Comparison of ENCODE assay signal across 8 cellular contexts in genomic region chr4:39046243-39046642, GRCh38. TPM values are rescaled to one million over a fixed set of nuclear protein-coding genes. Genes with fewer than 3 reads are reported as not detected.
DNase-seq lines count a peak whose midpoint lies in the region; ATAC-seq, FAIRE-seq and TF ChIP-seq lines count a peak whose summit lies in the region.

No MANE protein-coding gene starts in this region.

- peaks cover 38% of the 10 kb centered on the region for H3K4me1 Mint-ChIP-seq in astrocyte (ENCODE audit: low read depth, unreplicated experiment)

- H3K9me3 ChIP-seq in BLaER1 treated with 17β-estradiol and CSF1 and Interleukin-3, amounts not matched to agents 10 nM and 100 nM (replicated peaks in 1 of 11): no peaks in the 10 kb centered on the region
- H3K9me3 ChIP-seq in astrocyte (ENCODE audit: insufficient read depth, low read depth, low read length): no peaks in the 10 kb centered on the region
- no peaks in the 10 kb centered on the region for H3K9me3 ChIP-seq in muscle layer of colon (ENCODE audit: low read length)

- H3K9me3 Mint-ChIP-seq in astrocyte (ENCODE audit: unreplicated experiment): no peaks in the 10 kb centered on the region

- peak overlapping the region in 8 of 11 experiments; percentile 1 to 96 (median 89); a peak in 10 of 22 replicates for H3K9ac ChIP-seq in BLaER1 treated with 17β-estradiol and CSF1 and Interleukin-3, amounts not matched to agents 10 nM and 100 nM
- H3K9ac ChIP-seq in astrocyte (ENCODE audit: low read length) (peak overlapping the region; percentile 93), muscle layer of colon (ENCODE audit: low read length) (peak overlapping the region; percentile 10)

- peaks cover 55% of the 10 kb centered on the region for H3K79me2 ChIP-seq in astrocyte (ENCODE audit: insufficient read depth, low read length)

- H3K4me2 ChIP-seq in BLaER1 treated with 17β-estradiol and CSF1 and Interleukin-3, amounts not matched to agents 10 nM and 100 nM: peak overlapping the region; percentile 69 to 91 (median 84)
- H3K4me2 ChIP-seq in astrocyte (ENCODE audit: low read length): peak overlapping the region; percentile 86

- peaks cover 4% of the 10 kb centered on the region for H3K36me3 Mint-ChIP-seq in astrocyte (ENCODE audit: low read depth, unreplicated experiment)

- DNase-seq in KBM-7 (peak; percentile 29), astrocyte (ENCODE audit: low read depth) (peak; percentile 55), omental fat pad (ENCODE audit: low spot score) (no peak), cerebellar cortex (ENCODE audit: low spot score) (no peak), NCI-H69 (lab: John Stamatoyannopoulos, UW) (no peak)
- no peak for DNase-seq in stimulated activated CD4-positive, alpha-beta T cell treated with anti-CD3 and anti-CD28 coated beads, Interleukin-2, amount 100 ng/mL, for 48 hours

- ATAC-seq in omental fat pad (ENCODE audit: low FRiP score): no peak

- in situ Hi-C loops in KBM-7 (cut with MboI; ENCODE audit: low pct_unique_long_range_greater_than_20kb, low sequenced_read_pairs): no loop called here

- no peaks in the 10 kb centered on the region for H3K27me3 ChIP-seq in BLaER1 treated with 17β-estradiol and CSF1 and Interleukin-3, amounts not matched to agents 10 nM and 100 nM
- no peaks in the 10 kb centered on the region for H3K27me3 ChIP-seq in astrocyte (ENCODE audit: insufficient read depth, low read length)
- no peaks in the 10 kb centered on the region for H3K27me3 ChIP-seq in muscle layer of colon (ENCODE audit: control insufficient read depth in 1 of 2, insufficient read depth in 2 of 2, low read length in 2 of 2)

- no peak for TF ChIP-seq CTCF in astrocyte (IDR thresholded peaks at IDR 0.05; ENCODE audit: insufficient read depth, low read depth, low read length)
- no peak for TF ChIP-seq CTCF in omental fat pad (IDR thresholded peaks at IDR 0.05)

- H3K4me3 Mint-ChIP-seq in astrocyte (ENCODE audit: unreplicated experiment): peak overlapping the region; percentile 97

- H3K27ac Mint-ChIP-seq in astrocyte (ENCODE audit: unreplicated experiment): peak overlapping the region; percentile 56

- peaks cover 0 to 44% (median 7%) of the 10 kb centered on the region in 11 experiments; a peak in 12 of 22 replicates for H4K20me1 ChIP-seq in BLaER1 treated with 17β-estradiol and CSF1 and Interleukin-3, amounts not matched to agents 10 nM and 100 nM
- H4K20me1 ChIP-seq in astrocyte (ENCODE audit: insufficient read depth, low read length): peaks cover 32% of the 10 kb centered on the region

- H3K4me3 ChIP-seq in BLaER1 treated with 17β-estradiol and CSF1 and Interleukin-3, amounts not matched to agents 10 nM and 100 nM: peak overlapping the region in 7 of 10 experiments; percentile 66 to 88 (median 82); a peak in 12 of 20 replicates
- H3K4me3 ChIP-seq in astrocyte (ENCODE audit: insufficient read depth, low read depth, low read length) (peak overlapping the region; percentile 78), muscle layer of colon (ENCODE audit: low read depth in 1 of 2, low read length in 2 of 2) (peak overlapping the region; percentile 10 to 83)

- H3K27ac ChIP-seq in BLaER1 treated with 17β-estradiol and CSF1 and Interleukin-3, amounts not matched to agents 10 nM and 100 nM: peak overlapping the region in 3 of 11 experiments; percentile 49 to 94 (median 93); a peak in 5 of 22 replicates
- H3K27ac ChIP-seq in astrocyte (ENCODE audit: low read depth, low read length) (peak overlapping the region; percentile 91), muscle layer of colon (ENCODE audit: low read depth, low read length) (peak overlapping the region; percentile 91)

- H3K4me1 ChIP-seq in BLaER1 treated with 17β-estradiol and CSF1 and Interleukin-3, amounts not matched to agents 10 nM and 100 nM: peaks cover 27 to 52% (median 46%) of the 10 kb centered on the region in 10 experiments
- H3K4me1 ChIP-seq in astrocyte (ENCODE audit: insufficient read depth, low read length): peaks cover 17% of the 10 kb centered on the region
- peaks cover 27% of the 10 kb centered on the region for H3K4me1 ChIP-seq in muscle layer of colon (ENCODE audit: insufficient read depth, low read length)

- no peak overlapping the region for H2AFZ ChIP-seq in astrocyte (ENCODE audit: low read depth, low read length)

- no peaks in the 10 kb centered on the region for H3K36me3 ChIP-seq in BLaER1 treated with 17β-estradiol and CSF1 and Interleukin-3, amounts not matched to agents 10 nM and 100 nM
- H3K36me3 ChIP-seq in astrocyte (ENCODE audit: insufficient read depth, low read length) (no peaks in the 10 kb centered on the region), muscle layer of colon (ENCODE audit: insufficient read depth, low read length) (no peaks in the 10 kb centered on the region)

- H3K27me3 Mint-ChIP-seq in astrocyte (ENCODE audit: low read depth, unreplicated experiment): no peaks in the 10 kb centered on the region

- peak; percentile 17 for FAIRE-seq in astrocyte (lab: Jason Lieb, UNC)

RNA-seq across cellular contexts. Expression of gene TMEM156, which starts 14.0 kb away (rescaled TPM):
- total RNA-seq in astrocyte: 0.59 and 1.1 TPM in 2 replicates
- total RNA-seq in omental fat pad: under 1 TPM in 1 of 4 donors, not detected in 3; 0.82 TPM

RNA-seq across cellular contexts. Expression of gene KLHL5, which starts 15.8 kb away (rescaled TPM):
- total RNA-seq in astrocyte: 67.5 and 70.8 TPM in 2 replicates
- total RNA-seq in omental fat pad: 10 to 100 TPM; 26.1 to 67.1 (median 53.5) TPM

Comparison
In these comparisons a context has a peak if more than half of its experiments do, and no peak if none do; other contexts are left out.
1. H3K9ac ChIP-seq: peak in every context shown above with its lines; median percentile 93 in astrocyte; 89 in BLaER1 treated with 17β-estradiol and CSF1 and Interleukin-3, amounts not matched to agents 10 nM and 100 nM; 10 in muscle layer of colon.
2. DNase-seq: peak in KBM-7 (single experiment) and astrocyte (single experiment); none in omental fat pad (single experiment), cerebellar cortex (single experiment), NCI-H69 (single experiment) and stimulated activated CD4-positive, alpha-beta T cell treated with anti-CD3 and anti-CD28 coated beads, Interleukin-2, amount 100 ng/mL, for 48 hours (0 of 2).
3. Peak in every context shown above with its lines, with median percentiles within 50 percentile points of each other: H3K4me3 ChIP-seq.